Comparison of ENCODE assay signal across 16 cellular contexts in genomic region chr20:24566656-24567055, GRCh38.
DNase-seq lines count a peak whose midpoint lies in the region; ATAC-seq and TF ChIP-seq lines count a peak whose summit lies in the region.
"Had no signal": no experiment of that assay in that cellular context is flagged by ENCODE, and none has a peak within 500 bp of the region (broad histone marks: within the 10 kb centered on the region; RNA-seq: fewer than 3 reads in every experiment).

No MANE protein-coding gene starts in this region.

- no peak for ATAC-seq in mucosa of descending colon
- ATAC-seq: A549; CD8-positive, alpha-beta T cell had no signal

- H3K4me3 Mint-ChIP-seq in osteocyte (ENCODE audit: unreplicated experiment) = no peak overlapping the region
- H3K4me3 Mint-ChIP-seq: B cell; CD4-positive, alpha-beta T cell; CD8-positive, alpha-beta T cell had no signal

- no peak overlapping the region for H3K4me3 ChIP-seq in mucosa of descending colon
- H3K4me3 ChIP-seq: A549; BLaER1 treated with 17β-estradiol and CSF1 and Interleukin-3, amounts not matched to agents 10 nM and 100 nM had no signal

- peak; percentile 27 for DNase-seq in ecto neural progenitor cell (ENCODE audit: low spot score)
- DNase-seq in islet precursor cell = peak; percentile 43
- peak; percentile 71 for DNase-seq in osteocyte (ENCODE audit: extremely low spot score, unreplicated experiment)
- no peak for DNase-seq in cortex of kidney (lab: John Stamatoyannopoulos, UW)
- DNase-seq in stimulated activated CD8-positive, alpha-beta memory T cell treated with anti-CD3 and anti-CD28 coated beads, Interleukin-4, amount 100 ng/mL, for 48 hours = no peak
- no peak for DNase-seq in mucosa of descending colon
- DNase-seq: AML-193; Caco-2; Calu3; CD4-positive, alpha-beta T cell; CD8-positive, alpha-beta T cell; DMS79 treated with DMSO at 0.1 percent for 48 hours; GF-D8 had no signal

- no peaks in the 10 kb centered on the region for H3K4me1 ChIP-seq in mucosa of descending colon (ENCODE audit: low read depth)
- H3K4me1 ChIP-seq: A549, Caco-2 had no signal

- no peaks in the 10 kb centered on the region for H3K9me3 Mint-ChIP-seq in osteocyte (ENCODE audit: unreplicated experiment)

- H3K9me3 ChIP-seq in mucosa of descending colon = peaks cover 4% of the 10 kb centered on the region

- no peaks in the 10 kb centered on the region for H3K36me3 Mint-ChIP-seq in osteocyte (ENCODE audit: unreplicated experiment)
- H3K36me3 Mint-ChIP-seq: CD8-positive, alpha-beta T cell had no signal

- intact Hi-C loops in mucosa of descending colon (cut with DNase I, micrococcal nuclease) = no loop called here

- TF ChIP-seq CTCF in osteocyte (IDR thresholded peaks at IDR 0.05) (no peak), mucosa of descending colon (IDR thresholded peaks at IDR 0.05) (no peak)

- no peak overlapping the region for H3K27ac Mint-ChIP-seq in osteocyte (ENCODE audit: unreplicated experiment)
- H3K27ac Mint-ChIP-seq: B cell; CD4-positive, alpha-beta T cell; CD8-positive, alpha-beta T cell had no signal

- H3K27me3 Mint-ChIP-seq in osteocyte (ENCODE audit: unreplicated experiment) = no peaks in the 10 kb centered on the region

- no peaks in the 10 kb centered on the region for H3K36me3 ChIP-seq in mucosa of descending colon (ENCODE audit: low read depth)
- H3K36me3 ChIP-seq: BLaER1 treated with 17β-estradiol and CSF1 and Interleukin-3, amounts not matched to agents 10 nM and 100 nM had no signal

- no peaks in the 10 kb centered on the region for H3K4me1 Mint-ChIP-seq in osteocyte (ENCODE audit: unreplicated experiment)

Comparison
In these comparisons a context has a peak if more than half of its experiments do, and no peak if none do; other contexts are left out.
1. DNase-seq: peak in ecto neural progenitor cell (single experiment), islet precursor cell (single experiment) and osteocyte (single experiment); none in cortex of kidney (single experiment), stimulated activated CD8-positive, alpha-beta memory T cell treated with anti-CD3 and anti-CD28 coated beads, Interleukin-4, amount 100 ng/mL, for 48 hours (single experiment) and mucosa of descending colon (0 of 3).